20 cellular contexts compared by ENCODE assay signal in the genomic region with DNA sequence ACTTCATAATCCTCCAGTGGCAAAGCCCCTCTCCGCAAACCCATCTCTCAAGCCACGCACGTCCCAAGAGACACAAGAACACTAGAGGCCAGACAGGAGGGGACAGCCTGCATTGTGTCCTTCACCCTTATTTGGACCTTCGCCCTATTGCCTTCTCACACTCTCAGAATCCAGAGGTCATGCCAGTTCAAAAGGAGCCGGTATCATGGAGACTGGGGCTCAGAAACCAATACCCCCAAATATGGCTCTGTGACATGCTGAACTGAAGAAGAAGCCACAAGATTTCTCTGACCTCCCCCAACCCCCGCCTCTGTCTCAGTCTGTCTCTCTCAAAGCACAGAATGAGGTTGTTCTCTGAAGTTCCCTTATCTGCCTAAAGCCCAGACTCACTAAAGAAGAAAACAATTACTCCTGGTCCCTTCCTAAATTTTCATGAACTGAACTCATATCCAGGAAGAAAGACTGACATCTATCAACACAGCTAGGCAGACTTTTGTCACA. TPM values are rescaled to one million over a fixed set of nuclear protein-coding genes. Genes with fewer than 3 reads are reported as not detected.
DNase-seq lines count a peak whose midpoint lies in the region; ATAC-seq, FAIRE-seq and TF ChIP-seq lines count a peak whose summit lies in the region.
"Had no signal": no experiment of that assay in that cellular context is flagged by ENCODE, and none has a peak within 500 bp of the region (broad histone marks: within the 10 kb centered on the region; RNA-seq: fewer than 3 reads in every experiment).

No MANE protein-coding gene starts in this region.

- H3K27me3 ChIP-seq in BLaER1 treated with 17β-estradiol and CSF1 and Interleukin-3, amounts not matched to agents 10 nM and 100 nM, result no peaks in the 10 kb centered on the region
- H3K27me3 ChIP-seq in GM12878 (replicated peaks in 1 of 2; ENCODE audit: control insufficient read depth in 2 of 2, insufficient read depth in 2 of 2, low read length in 1 of 2) (no peaks in the 10 kb centered on the region), gastrocnemius medialis (no peaks in the 10 kb centered on the region)

- peak overlapping the region; percentile 11 to 84 (median 75) for H3K4me2 ChIP-seq in BLaER1 treated with 17β-estradiol and CSF1 and Interleukin-3, amounts not matched to agents 10 nM and 100 nM
- peak overlapping the region; percentile 73 for H3K4me2 ChIP-seq in GM12878 (ENCODE audit: control insufficient read depth, insufficient read depth)

- TSS peak; percentile 67 for BruUV-seq in GM12878 (replicated peaks; lab: Mats Ljungman, UMichigan)

- no peaks in the 10 kb centered on the region for H3K36me3 ChIP-seq in BLaER1 treated with 17β-estradiol and CSF1 and Interleukin-3, amounts not matched to agents 10 nM and 100 nM
- no peaks in the 10 kb centered on the region for H3K36me3 ChIP-seq in GM12878 (ENCODE audit: control insufficient read depth in 2 of 2, insufficient read depth in 2 of 2, low read length in 1 of 2)
- no peaks in the 10 kb centered on the region for H3K36me3 ChIP-seq in gastrocnemius medialis

- no peak for TF ChIP-seq EP300 in GM12878 (IDR thresholded peaks at IDR 0.05; ENCODE audit: borderline replicate concordance in 1 of 2, control insufficient read depth in 1 of 2, low read depth in 2 of 2, low read length in 2 of 2)

- peak; percentile 55; the same call in 1 of the 2 replicates for TF ChIP-seq POLR2A in GM12878 (IDR thresholded peaks at IDR 0.05; ENCODE audit: low read depth, low read length)
- TF ChIP-seq POLR2A in gastrocnemius medialis (IDR thresholded peaks at IDR 0.05), result no peak

- H3K27ac ChIP-seq in BLaER1 treated with 17β-estradiol and CSF1 and Interleukin-3, amounts not matched to agents 10 nM and 100 nM, result no peak overlapping the region
- peak overlapping the region; percentile 97 for H3K27ac ChIP-seq in GM12878 (ENCODE audit: control insufficient read depth, insufficient read depth)
- no peak overlapping the region for H3K27ac ChIP-seq in gastrocnemius medialis

- peaks cover 21% of the 10 kb centered on the region for H3K27me3 Mint-ChIP-seq in IgD-negative memory B cell

- H3K36me3 Mint-ChIP-seq in IgD-negative memory B cell, result no peaks in the 10 kb centered on the region
- H3K36me3 Mint-ChIP-seq: type B pancreatic cell had no signal

- H3K9me3 ChIP-seq in BLaER1 treated with 17β-estradiol and CSF1 and Interleukin-3, amounts not matched to agents 10 nM and 100 nM (replicated peaks in 1 of 11), result no peaks in the 10 kb centered on the region
- no peaks in the 10 kb centered on the region for H3K9me3 ChIP-seq in GM12878 (replicated peaks; ENCODE audit: control insufficient read depth, insufficient read depth, low read length)
- H3K9me3 ChIP-seq in gastrocnemius medialis, result no peaks in the 10 kb centered on the region

- TF ChIP-seq CTCF in GM12878 (IDR thresholded peaks at IDR 0.05 in 2 of 3, conservative IDR thresholded peaks at IDR 0.05 in 1 of 3; ENCODE audit: control insufficient read depth in 2 of 3, extremely low read depth in 1 of 3, insufficient read depth in 1 of 3, low read depth in 3 of 3, low read length in 3 of 3) (no peak), gastrocnemius medialis (IDR thresholded peaks at IDR 0.05 in 4 of 5, conservative IDR thresholded peaks at IDR 0.05 in 1 of 5) (no peak)

- POLR2A ChIA-PET in GM12878 (lab: Charles Lee), result interaction anchor here (0.6 to 3.7 kb wide), 2 partner anchors 29 to 51 kb away, joined by 3 to 32 read pairs; a partner anchor contains a TSS

- peak overlapping the region; percentile 21; the same call in 1 of the 2 replicates for H2AFZ ChIP-seq in GM12878 (ENCODE audit: control insufficient read depth, low read depth, low read length)

- no peak overlapping the region for H3K9ac ChIP-seq in BLaER1 treated with 17β-estradiol and CSF1 and Interleukin-3, amounts not matched to agents 10 nM and 100 nM
- peak overlapping the region; percentile 76 for H3K9ac ChIP-seq in GM12878 (ENCODE audit: control insufficient read depth, insufficient read depth, low read length)

- intact Hi-C loops in GM12878 (cut with micrococcal nuclease; ENCODE audit: unreplicated experiment), result loop anchor here (10.0 kb wide), 1 partner anchor 312 kb away; no protein-coding TSS in a partner anchor
- intact Hi-C loops in gastrocnemius medialis (cut with DNase I; ENCODE audit: low total_unique reads), result no loop called here

- RAD21 ChIA-PET in GM12878 (lab: Charles Lee; ENCODE audit: unreplicated experiment), result interaction anchor here (5.2 to 6.1 kb wide), 2 partner anchors 8 to 27 kb away, joined by 76 to 114 read pairs; no protein-coding TSS in a partner anchor

- H3K4me3 ChIP-seq in BLaER1 treated with 17β-estradiol and CSF1 and Interleukin-3, amounts not matched to agents 10 nM and 100 nM, result no peak overlapping the region
- H3K4me3 ChIP-seq in GM12878 (no peak overlapping the region), gastrocnemius medialis (no peak overlapping the region)

- no peaks in the 10 kb centered on the region for H3K9me3 Mint-ChIP-seq in IgD-negative memory B cell
- H3K9me3 Mint-ChIP-seq: type B pancreatic cell had no signal

- H3K79me2 ChIP-seq in GM12878 (ENCODE audit: control insufficient read depth, insufficient read depth, low read length), result peaks cover 10% of the 10 kb centered on the region

- H3K4me3 Mint-ChIP-seq in IgD-negative memory B cell, result peak overlapping the region in 3 of 4 donors; percentile 15 to 86 (median 40)
- H3K4me3 Mint-ChIP-seq: type B pancreatic cell had no signal

- SMC1A ChIA-PET in GM12878 (lab: Charles Lee; ENCODE audit: uncharacterized antibody, unreplicated experiment), result interaction anchor here (1.1 to 16.2 kb wide), 4 partner anchors 7 to 73 kb away, joined by 3 to 266 read pairs (median 98); a partner anchor contains a TSS

- WGBS in GM12878 (ENCODE audit: insufficient coverage, insufficient replicate concordance, low lambda C conversion rate, missing lambda C conversion rate), result 0% methylated on average over 6 of the region's 6 CpGs

- no peak overlapping the region for H3K27ac Mint-ChIP-seq in IgD-negative memory B cell
- H3K27ac Mint-ChIP-seq: type B pancreatic cell had no signal

- H4K20me1 ChIP-seq in BLaER1 treated with 17β-estradiol and CSF1 and Interleukin-3, amounts not matched to agents 10 nM and 100 nM, result no peaks in the 10 kb centered on the region
- H4K20me1 ChIP-seq in GM12878 (ENCODE audit: control insufficient read depth, insufficient read depth), result no peaks in the 10 kb centered on the region

- DNase-seq in GM18507 (ENCODE audit: extremely low spot score, insufficient read length, low read depth) (no peak), GM12878 (ENCODE audit: low read depth, low spot score) (no peak), RKO (ENCODE audit: low spot score) (no peak), AG08395 (ENCODE audit: low spot score) (no peak), gastrocnemius medialis (no peak), OCI-M2 (lab: John Stamatoyannopoulos, UW; ENCODE audit: unreplicated experiment) (no peak)
- DNase-seq: activated CD4-positive, CD25-positive, alpha-beta regulatory T cell; amniotic stem cell; foreskin melanocyte; NCI-H2029 treated with DMSO at 0.1 percent for 48 hours; stimulated activated CD4-positive, alpha-beta T cell treated with anti-CD3 and anti-CD28 coated beads, Interleukin-2, amount 100 ng/mL, for 48 hours; T-helper 1 cell had no signal

- peaks cover 35 to 63% (median 38%) of the 10 kb centered on the region in 10 experiments for H3K4me1 ChIP-seq in BLaER1 treated with 17β-estradiol and CSF1 and Interleukin-3, amounts not matched to agents 10 nM and 100 nM
- peaks cover 86% of the 10 kb centered on the region for H3K4me1 ChIP-seq in GM12878 (ENCODE audit: control insufficient read depth, insufficient read depth, low read length)
- H3K4me1 ChIP-seq in gastrocnemius medialis, result no peaks in the 10 kb centered on the region

- in situ Hi-C loops in GM12878 (cut with MboI), result no loop called here
- in situ Hi-C loops in gastrocnemius medialis (cut with MboI; ENCODE audit: low sequenced_read_pairs in 4 of 4), result no loop called here

- FAIRE-seq in GM18507 (lab: Jason Lieb, UNC), result peak; percentile 93
- no peak for FAIRE-seq in GM12878 (lab: Jason Lieb, UNC)
- FAIRE-seq: endothelial cell of umbilical vein had no signal

- peaks cover 10 to 32% (median 24%) of the 10 kb centered on the region in 3 donors for H3K4me1 Mint-ChIP-seq in IgD-negative memory B cell

- ATAC-seq in GM12878, result peak; percentile 53
- ATAC-seq in gastrocnemius medialis, result no peak
- ATAC-seq: sciatic nerve had no signal

- CTCF ChIA-PET in GM12878 (lab: Yijun Ruan, JAX), result interaction anchor here (0.7 to 4.8 kb wide), 2 partner anchors 9 to 30 kb away, joined by 3 to 71 read pairs; no protein-coding TSS in a partner anchor

- 0 out of 2 replicates have a peak, but pooled peaks have one; percentile 1 for TF ChIP-seq RAD21 in GM12878 (IDR thresholded peaks at IDR 0.05; ENCODE audit: insufficient read depth, low read depth, low read length)

RNA-seq across cellular contexts. Expression of a gene that starts 19.2 kb away (rescaled TPM):
- polyA plus RNA-seq in IgD-negative memory B cell, result not detected
- 0.71 TPM in 1 of 2 replicates, not detected in the other for total RNA-seq in GM12878 (2013; cell fraction: nucleolus; rRNA removed)
- not detected in 2 replicates for total RNA-seq in GM12878 (2014; rRNA removed)
- not detected in 2 replicates for total RNA-seq in GM12878 (2014; rRNA removed; fragmentation: Illumina TruSeq; extraction: Trizol)
- total RNA-seq in GM12878 (2021), result 0.19 TPM in 1 of 2 replicates, not detected in the other
- not detected for polyA plus RNA-seq in GM12878 (2011; ENCODE audit: low read depth)
- polyA plus RNA-seq in GM12878 (2011; rRNA removed), result not detected in 2 replicates
- polyA plus RNA-seq in GM12878 (2011; cell fraction: cytosol; rRNA removed), result not detected in 2 replicates
- polyA plus RNA-seq in GM12878 (2011; cell fraction: nucleus; rRNA removed), result not detected in 2 replicates
- polyA plus RNA-seq in GM12878 (2012), result not detected in 2 replicates
- polyA plus RNA-seq in GM12878 (2014; fragmentation: Illumina TruSeq; extraction: Trizol), result not detected in 2 replicates
- polyA plus RNA-seq in GM12878 (2014; fragmentation: Nextera tagmentation; extraction: Ambion mirVana), result not detected
- 0.22 TPM in 1 of 2 replicates, not detected in the other for polyA plus RNA-seq in GM12878 (2014; rRNA removed)
- polyA plus RNA-seq in GM12878 (2016; fragmentation: Nextera tagmentation; extraction: Ambion mirVana), result not detected
- not detected in 2 replicates for polyA minus RNA-seq in GM12878 (2011; rRNA and poly(A)+ RNA removed)
- polyA minus RNA-seq in GM12878 (2011; cell fraction: cytosol; rRNA and poly(A)+ RNA removed), result not detected in 2 replicates
- polyA minus RNA-seq in GM12878 (2011; cell fraction: nucleus; rRNA and poly(A)+ RNA removed), result not detected in 2 replicates
- not detected for total RNA-seq in gastrocnemius medialis
- total RNA-seq: chondrocyte, endothelial cell of umbilical vein, lung microvascular endothelial cell, RPMI7951, sciatic nerve had no signal
- polyA plus RNA-seq: endothelial cell of umbilical vein had no signal

RNA-seq across cellular contexts. Expression of a gene that starts 51.7 kb away (rescaled TPM):
- polyA plus RNA-seq in IgD-negative memory B cell, result 1.9 TPM
- total RNA-seq in GM12878 (2013; cell fraction: nucleolus; rRNA removed), result 20.6 and 24.6 TPM in 2 replicates
- total RNA-seq in GM12878 (2014; rRNA removed), result 11.2 and 12.3 TPM in 2 replicates
- total RNA-seq in GM12878 (2014; rRNA removed; fragmentation: Illumina TruSeq; extraction: Trizol), result 18.1 and 19.2 TPM in 2 replicates
- total RNA-seq in GM12878 (2021), result 26.8 and 30.1 TPM in 2 replicates
- polyA plus RNA-seq in GM12878 (2011; ENCODE audit: low read depth), result 12.4 TPM
- 16.5 and 26.9 TPM in 2 replicates for polyA plus RNA-seq in GM12878 (2011; rRNA removed)
- 26.5 and 38.7 TPM in 2 replicates for polyA plus RNA-seq in GM12878 (2011; cell fraction: cytosol; rRNA removed)
- 39.0 and 48.7 TPM in 2 replicates for polyA plus RNA-seq in GM12878 (2011; cell fraction: nucleus; rRNA removed)
- polyA plus RNA-seq in GM12878 (2012), result 17.2 and 17.7 TPM in 2 replicates
- 20.4 and 24.4 TPM in 2 replicates for polyA plus RNA-seq in GM12878 (2014; fragmentation: Illumina TruSeq; extraction: Trizol)
- 1 to 10 TPM; 2.1 to 5.5 TPM for polyA plus RNA-seq in GM12878 (2014; fragmentation: Nextera tagmentation; extraction: Ambion mirVana)
- 23.4 and 23.5 TPM in 2 replicates for polyA plus RNA-seq in GM12878 (2014; rRNA removed)
- 10 to 100 TPM; 12.6 to 13.2 TPM for polyA plus RNA-seq in GM12878 (2016; fragmentation: Nextera tagmentation; extraction: Ambion mirVana)
- 60.8 and 66.5 TPM in 2 replicates for polyA minus RNA-seq in GM12878 (2011; rRNA and poly(A)+ RNA removed)
- 6.0 and 6.2 TPM in 2 replicates for polyA minus RNA-seq in GM12878 (2011; cell fraction: cytosol; rRNA and poly(A)+ RNA removed)
- polyA minus RNA-seq in GM12878 (2011; cell fraction: nucleus; rRNA and poly(A)+ RNA removed), result 10.9 and 19.2 TPM in 2 replicates
- not detected for total RNA-seq in gastrocnemius medialis
- total RNA-seq: chondrocyte, endothelial cell of umbilical vein, lung microvascular endothelial cell had no signal
- polyA plus RNA-seq: endothelial cell of umbilical vein had no signal

Comparison
In these comparisons a context has a peak if more than half of its experiments do, and no peak if none do; other contexts are left out.
1. RNA of a gene that starts 51.7 kb away (total RNA-seq): 11.2 to 30.1 TPM in GM12878; not detected in gastrocnemius medialis; every median in the first group is over 10 times any median in the second.